In the genomic region with DNA sequence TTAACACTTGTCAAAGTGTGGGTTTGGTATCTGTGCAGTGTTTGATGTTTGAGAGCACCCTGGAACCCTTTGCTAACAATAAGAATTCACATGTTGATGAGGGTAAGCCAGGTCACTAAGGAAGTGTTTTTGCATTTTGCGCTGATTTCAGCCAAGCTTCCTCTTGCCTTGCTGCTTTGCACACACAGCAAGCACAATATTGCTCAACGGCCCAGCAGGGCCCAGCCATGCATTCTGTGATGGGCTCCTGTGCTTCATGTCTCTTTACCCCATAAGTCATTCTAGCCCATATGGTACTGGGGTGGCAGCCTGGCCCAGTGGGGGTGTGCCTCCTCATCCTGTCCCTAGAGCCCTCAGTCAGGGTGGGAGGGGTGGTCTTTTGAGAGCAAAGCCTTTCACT, we compare ENCODE assay signal across 14 cellular contexts.
DNase-seq lines count a peak whose midpoint lies in the region; ATAC-seq and TF ChIP-seq lines count a peak whose summit lies in the region.
"Had no signal": no experiment of that assay in that cellular context is flagged by ENCODE, and none has a peak within 500 bp of the region (broad histone marks: within the 10 kb centered on the region; RNA-seq: fewer than 3 reads in every experiment).

No MANE protein-coding gene starts in this region.

- H3K27me3 ChIP-seq in left ventricle myocardium inferior (ENCODE audit: low read depth) (peaks cover 5% of the 10 kb centered on the region), lower lobe of right lung (ENCODE audit: low read depth) (peaks cover 5% of the 10 kb centered on the region), brain microvascular endothelial cell (replicated peaks) (no peaks in the 10 kb centered on the region)

- DNase-seq in Right ventricle myocardium superior (peak; percentile 62), left ventricle myocardium inferior (no peak), SKM-1 (lab: John Stamatoyannopoulos, UW; ENCODE audit: unreplicated experiment) (peak; percentile 1), lower lobe of right lung (peak; percentile 69), NCI-H446 treated with DMSO at 0.1 percent for 48 hours (lab: John Stamatoyannopoulos, UW) (no peak), brain microvascular endothelial cell (no peak)
- DNase-seq in stimulated activated CD4-positive, alpha-beta T cell treated with anti-CD3 and anti-CD28 coated beads, Interleukin-15, amount 100 ng/mL, for 24 hours = no peak
- DNase-seq: activated CD8-positive, alpha-beta T cell treated with anti-CD3 and anti-CD28 coated beads, Interleukin-2, amount 10 ng/mL, durations not matched to agents 7 days and 5 days; activated effector memory CD4-positive, alpha-beta T cell treated with anti-CD3 and anti-CD28 coated beads, Interleukin-2, amount 50 U/mL, for 16 hours; kidney; stimulated activated CD4-positive, alpha-beta T cell treated with anti-CD3 and anti-CD28 coated beads, Interleukin-12 subunit alpha, Interleukin-12 subunit beta, amount 100 ng/mL, for 4 hours had no signal

- peak; percentile 64 for ATAC-seq in Right ventricle myocardium superior (ENCODE audit: poor library complexity)
- peak; percentile 59 to 72 for ATAC-seq in lower lobe of right lung
- no peak for ATAC-seq in HG03280 (IDR thresholded peaks at IDR 0.05; ENCODE audit: unreplicated experiment)
- ATAC-seq: activated CD8-positive, alpha-beta T cell treated with anti-CD3 and anti-CD28 coated beads, Interleukin-2, amount 10 ng/mL, durations not matched to agents 7 days and 5 days; SK-N-SH treated with all-trans-retinoic acid at 6 μM for 48 hours had no signal

- H3K4me3 ChIP-seq in left ventricle myocardium inferior (no peak overlapping the region), lower lobe of right lung (no peak overlapping the region), brain microvascular endothelial cell (ENCODE audit: low read depth, low read length) (no peak overlapping the region)

- H3K9me3 ChIP-seq in left ventricle myocardium inferior (replicated peaks) (peaks cover 4% of the 10 kb centered on the region), lower lobe of right lung (no peaks in the 10 kb centered on the region)

- in situ Hi-C loops in brain microvascular endothelial cell (cut with HindIII; ENCODE audit: low pct_ligation_motif_present, low sequenced_read_pairs) = no loop called here

- H3K4me1 ChIP-seq in left ventricle myocardium inferior (no peaks in the 10 kb centered on the region), lower lobe of right lung (peaks cover 14% of the 10 kb centered on the region)

- intact Hi-C loops in Right ventricle myocardium superior (cut with DNase I) (no loop called here), left ventricle myocardium inferior (cut with micrococcal nuclease) (no loop called here), lower lobe of right lung (cut with DNase I) (no loop called here)

- H3K36me3 ChIP-seq in left ventricle myocardium inferior (no peaks in the 10 kb centered on the region), lower lobe of right lung (no peaks in the 10 kb centered on the region), brain microvascular endothelial cell (replicated peaks) (no peaks in the 10 kb centered on the region)

- TF ChIP-seq CTCF in left ventricle myocardium inferior (IDR thresholded peaks at IDR 0.05; ENCODE audit: borderline replicate concordance) (no peak), lower lobe of right lung (IDR thresholded peaks at IDR 0.05) (no peak), brain microvascular endothelial cell (IDR thresholded peaks at IDR 0.05; ENCODE audit: low read depth, low read length, missing control alignments) (no peak)

- no peak overlapping the region for H3K27ac ChIP-seq in left ventricle myocardium inferior (replicated peaks)
- H3K27ac ChIP-seq in lower lobe of right lung = peak overlapping the region; percentile 39
- no peak overlapping the region for H3K27ac ChIP-seq in brain microvascular endothelial cell
- H3K27ac ChIP-seq: epithelial cell of prostate had no signal

Comparison
In these comparisons a context has a peak if more than half of its experiments do, and no peak if none do; other contexts are left out.
1. DNase-seq: peak in Right ventricle myocardium superior (single experiment), SKM-1 (single experiment) and lower lobe of right lung (single experiment); none in left ventricle myocardium inferior (single experiment), NCI-H446 treated with DMSO at 0.1 percent for 48 hours (single experiment), stimulated activated CD4-positive, alpha-beta T cell treated with anti-CD3 and anti-CD28 coated beads, Interleukin-15, amount 100 ng/mL, for 24 hours (single experiment) and brain microvascular endothelial cell (single experiment).